Comparison of ENCODE assay signal across 21 cellular contexts in the genomic region with DNA sequence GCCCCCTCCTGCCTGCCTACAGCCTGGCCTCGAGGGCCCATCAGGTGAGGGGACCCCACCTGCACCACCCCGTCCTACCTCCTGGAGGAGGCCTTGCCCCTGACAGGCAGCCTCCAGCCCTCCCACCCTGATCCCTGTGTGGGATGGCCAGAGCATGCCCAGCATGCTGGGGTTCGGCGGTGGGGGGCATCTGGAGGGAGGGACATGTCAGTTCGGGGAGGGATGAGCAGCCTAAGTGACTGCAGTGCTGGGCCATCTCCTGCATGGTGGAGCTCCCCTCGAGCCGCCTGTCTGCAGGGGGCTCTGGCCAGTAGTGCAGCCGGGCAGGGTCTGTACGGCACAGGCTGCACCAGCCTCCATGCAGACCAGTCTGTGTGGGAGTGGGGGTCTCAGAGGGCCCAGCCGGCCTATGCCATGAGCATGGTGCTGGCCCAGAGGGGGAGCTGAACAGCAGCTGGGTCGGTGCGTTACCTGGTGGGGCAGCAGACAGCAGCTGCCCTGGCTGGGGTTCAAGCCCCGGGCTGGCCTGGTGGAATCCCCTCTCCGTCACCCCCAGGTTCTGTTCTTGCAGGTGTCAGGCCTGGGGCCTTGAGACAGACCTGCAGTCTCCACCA.
"Had no signal": no experiment of that assay in that cellular context is flagged by ENCODE, and none has a peak within 500 bp of the region (broad histone marks: within the 10 kb centered on the region; RNA-seq: fewer than 3 reads in every experiment).

No MANE protein-coding gene starts in this region.

- H3K27me3 Mint-ChIP-seq: activated CD4-positive, alpha-beta T cell treated with anti-CD3 and anti-CD28 coated beads for 36 hours; activated CD8-positive, alpha-beta T cell treated with anti-CD3 and anti-CD28 coated beads for 36 hours; activated naive CD8-positive, alpha-beta T cell treated with anti-CD3 and anti-CD28 coated beads for 36 hours had no signal

- H3K9me3 Mint-ChIP-seq: activated CD8-positive, alpha-beta T cell treated with anti-CD3 and anti-CD28 coated beads for 36 hours; activated naive CD4-positive, alpha-beta T cell treated with anti-CD3 and anti-CD28 coated beads, Interleukin-2, amount 10 ng/mL, durations not matched to agents 7 days and 5 days; activated naive CD8-positive, alpha-beta T cell treated with anti-CD3 and anti-CD28 coated beads for 36 hours; activated T-cell treated with anti-CD3 and anti-CD28 coated beads, Interleukin-2, amount 50 U/mL, for 72 hours; activated T-helper 2 cell treated with anti-CD3 and anti-CD28 coated beads, Interferon-gamma antibody, Interleukin-2, Interleukin-4, amounts not matched to agents 10 μg/mL and 5 μg/mL and 100 μg/mL, durations not matched to agents 14 hours and 24 hours and 36 hours had no signal

- H3K36me3 ChIP-seq: brain microvascular endothelial cell, cardiac muscle cell, SJCRH30 had no signal

- H3K27ac Mint-ChIP-seq: activated CD4-positive, alpha-beta T cell treated with anti-CD3 and anti-CD28 coated beads for 36 hours; activated CD8-positive, alpha-beta T cell treated with anti-CD3 and anti-CD28 coated beads for 36 hours; activated naive CD4-positive, alpha-beta T cell treated with anti-CD3 and anti-CD28 coated beads, Interleukin-2, amount 10 ng/mL, durations not matched to agents 7 days and 5 days; activated naive CD8-positive, alpha-beta T cell treated with anti-CD3 and anti-CD28 coated beads for 36 hours; activated T-cell treated with anti-CD3 and anti-CD28 coated beads, Interleukin-2, amount 50 U/mL, for 72 hours; activated T-helper 2 cell treated with anti-CD3 and anti-CD28 coated beads, Interferon-gamma antibody, Interleukin-2, Interleukin-4, amounts not matched to agents 10 μg/mL and 5 μg/mL and 100 μg/mL, durations not matched to agents 14 hours and 24 hours and 36 hours had no signal

- H3K4me3 ChIP-seq: cardiac muscle cell, SJCRH30 had no signal

- H3K4me3 Mint-ChIP-seq: activated CD4-positive, alpha-beta T cell treated with anti-CD3 and anti-CD28 coated beads for 36 hours; activated CD8-positive, alpha-beta T cell treated with anti-CD3 and anti-CD28 coated beads for 36 hours; activated naive CD4-positive, alpha-beta T cell treated with anti-CD3 and anti-CD28 coated beads, Interleukin-2, amount 10 ng/mL, durations not matched to agents 7 days and 5 days; activated naive CD8-positive, alpha-beta T cell treated with anti-CD3 and anti-CD28 coated beads for 36 hours; activated T-cell treated with anti-CD3 and anti-CD28 coated beads, Interleukin-2, amount 50 U/mL, for 72 hours had no signal

- H3K27me3 ChIP-seq: brain microvascular endothelial cell, cardiac muscle cell, SJCRH30 had no signal

- H3K27ac ChIP-seq: brain microvascular endothelial cell, cardiac muscle cell, SJCRH30, VCaP had no signal

- H3K9me3 ChIP-seq: SJCRH30, SK-N-SH had no signal

- H3K4me2 ChIP-seq: SK-N-SH had no signal

- ATAC-seq: activated CD4-positive, alpha-beta T cell treated with anti-CD3 and anti-CD28 coated beads for 36 hours; activated CD8-positive, alpha-beta T cell treated with anti-CD3 and anti-CD28 coated beads for 36 hours; activated T-cell treated with anti-CD3 and anti-CD28 coated beads, Interleukin-2, amount 50 U/mL, for 72 hours; PC-3 had no signal

- DNase-seq: activated CD4-positive, alpha-beta T cell treated with anti-CD3 and anti-CD28 coated beads for 36 hours; activated CD8-positive, alpha-beta memory T cell treated with anti-CD3 and anti-CD28 coated beads, Interleukin-2, amount 50 U/mL, for 4 hours; activated CD8-positive, alpha-beta T cell treated with anti-CD3 and anti-CD28 coated beads for 36 hours; activated gamma-delta T cell treated with Interleukin-2 at 50 U/mL for 16 hours; activated naive CD4-positive, alpha-beta T cell treated with anti-CD3 and anti-CD28 coated beads, Interleukin-2, amount 10 ng/mL, durations not matched to agents 7 days and 5 days; activated naive CD8-positive, alpha-beta T cell treated with anti-CD3 and anti-CD28 coated beads for 36 hours; activated T-cell treated with anti-CD3 and anti-CD28 coated beads, Interleukin-2, amount 50 U/mL, for 72 hours; brain microvascular endothelial cell; NCI-H1105 treated with DMSO at 0.1 percent for 48 hours; NCI-H146; NCI-H187 treated with DMSO at 0.1 percent for 48 hours; NCI-H2081 treated with DMSO at 0.1 percent for 48 hours; NCI-H526; NCI-H82; PC-3; SJCRH30; SK-N-SH; T-helper 1 cell had no signal

- H3K9ac ChIP-seq: SK-N-SH had no signal
